ENCODE assay signal across 10 cellular contexts in the genomic region with DNA sequence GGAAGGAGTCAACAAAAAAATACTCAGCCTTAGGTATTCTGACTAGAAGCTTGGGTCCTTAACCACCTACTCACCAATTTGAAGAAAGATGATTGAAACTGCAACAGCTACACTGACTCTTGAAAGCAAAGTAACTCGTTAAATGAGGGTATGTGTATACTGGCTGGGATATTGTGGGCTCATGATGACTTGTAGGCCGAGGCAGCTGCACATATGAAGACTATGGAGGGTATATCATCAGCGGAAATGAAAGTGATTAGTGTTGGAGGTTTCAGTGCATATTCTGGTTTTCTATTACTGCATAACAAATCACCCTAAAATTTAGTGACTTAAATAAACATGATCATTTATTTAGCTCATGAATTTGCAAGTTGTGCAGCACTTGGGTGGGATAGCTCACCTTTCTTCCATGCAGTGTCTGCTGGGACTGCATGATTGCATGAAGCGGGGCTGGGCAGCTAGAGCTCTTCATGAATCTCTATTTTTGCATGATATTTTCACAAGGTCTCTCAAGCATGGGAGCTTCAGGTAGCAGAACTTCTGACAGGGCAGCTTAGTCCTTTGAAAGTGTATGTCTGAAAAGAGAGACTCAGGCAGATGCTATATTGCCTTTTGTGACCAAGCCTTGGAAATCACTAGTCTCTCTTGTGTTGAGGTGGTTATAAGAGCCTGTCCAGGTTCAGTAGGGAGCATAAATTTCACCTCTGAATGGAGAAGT.
A peak's percentile ranks its signal among the peaks of the same experiment; 100 is the strongest.
DNase-seq lines count a peak whose midpoint lies in the region; ATAC-seq and TF ChIP-seq lines count a peak whose summit lies in the region.
"Had no signal": no experiment of that assay in that cellular context is flagged by ENCODE, and none has a peak within 500 bp of the region (broad histone marks: within the 10 kb centered on the region; RNA-seq: fewer than 3 reads in every experiment).

No MANE protein-coding gene starts in this region.

- H3K27ac ChIP-seq in sigmoid colon: no peak overlapping the region

- TF ChIP-seq EP300 in sigmoid colon (IDR thresholded peaks at IDR 0.05): no peak

- H3K27me3 Mint-ChIP-seq in activated naive CD8-positive, alpha-beta T cell treated with anti-CD3 and anti-CD28 coated beads for 36 hours: peaks cover 14% of the 10 kb centered on the region

- H3K27ac Mint-ChIP-seq in activated naive CD8-positive, alpha-beta T cell treated with anti-CD3 and anti-CD28 coated beads for 36 hours: no peak overlapping the region

- ATAC-seq in GM18502 (IDR thresholded peaks at IDR 0.05; ENCODE audit: poor library complexity, unreplicated experiment): peak; percentile 99
- ATAC-seq in GM19468 (IDR thresholded peaks at IDR 0.05; ENCODE audit: extremely low read depth, unreplicated experiment): peak; percentile 96
- peak; percentile 99 for ATAC-seq in HG03097 (IDR thresholded peaks at IDR 0.05; ENCODE audit: low FRiP score, unreplicated experiment)
- ATAC-seq: left cardiac atrium had no signal

- no peaks in the 10 kb centered on the region for H3K36me3 Mint-ChIP-seq in activated naive CD8-positive, alpha-beta T cell treated with anti-CD3 and anti-CD28 coated beads for 36 hours

- peaks cover 0 to 12% (median 10%) of the 10 kb centered on the region in 4 donors for H3K4me1 ChIP-seq in sigmoid colon

- intact Hi-C loops in sigmoid colon (cut with DNase I): no loop called here

- 70 to 75% methylated on average over 4 of the region's 4 CpGs for WGBS in sigmoid colon, 2 donors

- H3K27me3 ChIP-seq in sigmoid colon: no peaks in the 10 kb centered on the region

- no peaks in the 10 kb centered on the region for H3K36me3 ChIP-seq in sigmoid colon

- no peak for TF ChIP-seq POLR2A in sigmoid colon (IDR thresholded peaks at IDR 0.05)

- no peaks in the 10 kb centered on the region for H3K9me3 ChIP-seq in sigmoid colon

- no peak overlapping the region for H3K4me3 Mint-ChIP-seq in activated naive CD8-positive, alpha-beta T cell treated with anti-CD3 and anti-CD28 coated beads for 36 hours

- DNase-seq in activated naive CD8-positive, alpha-beta T cell treated with anti-CD3 and anti-CD28 coated beads for 36 hours: peak; percentile 11
- no peak for DNase-seq in sigmoid colon
- DNase-seq in activated gamma-delta T cell treated with Interleukin-2 at 50 U/mL for 16 hours: no peak
- no peak for DNase-seq in mesenteric fat pad (ENCODE audit: low spot score)
- DNase-seq in NCI-H345 treated with DMSO at 0.1 percent for 48 hours (lab: John Stamatoyannopoulos, UW; ENCODE audit: unreplicated experiment): no peak
- DNase-seq: DND-41, left cardiac atrium had no signal

- no peaks in the 10 kb centered on the region for H3K9me3 Mint-ChIP-seq in activated naive CD8-positive, alpha-beta T cell treated with anti-CD3 and anti-CD28 coated beads for 36 hours

- no peak for TF ChIP-seq CTCF in sigmoid colon (IDR thresholded peaks at IDR 0.05)

- H3K4me3 ChIP-seq in sigmoid colon: no peak overlapping the region

- peaks cover 12% of the 10 kb centered on the region for H3K4me1 Mint-ChIP-seq in activated naive CD8-positive, alpha-beta T cell treated with anti-CD3 and anti-CD28 coated beads for 36 hours
